36 cellular contexts compared by ENCODE assay signal in genomic region chr12:39386335-39386734, GRCh38.
"Had no signal": no experiment of that assay in that cellular context is flagged by ENCODE, and none has a peak within 500 bp of the region (broad histone marks: within the 10 kb centered on the region; RNA-seq: fewer than 3 reads in every experiment).

No MANE protein-coding gene starts in this region.

- H3K27ac Mint-ChIP-seq: activated B cell treated with CpG ODN at 0.5 μM for 24 hours; activated CD4-positive, alpha-beta memory T cell treated with anti-CD3 and anti-CD28 coated beads for 36 hours; activated CD8-positive, alpha-beta T cell treated with anti-CD3 and anti-CD28 coated beads for 36 hours; activated naive CD4-positive, alpha-beta T cell treated with anti-CD3 and anti-CD28 coated beads for 36 hours; activated naive CD4-positive, alpha-beta T cell treated with anti-CD3 and anti-CD28 coated beads, Interleukin-2, amount 50 U/mL, for 72 hours; activated naive CD8-positive, alpha-beta T cell treated with anti-CD3 and anti-CD28 coated beads for 36 hours; activated T-cell treated with anti-CD3 and anti-CD28 coated beads, Interleukin-2, amount 50 U/mL, for 72 hours; activated T-helper 1 cell treated with anti-CD3 and anti-CD28 coated beads, Interleukin-12 subunit alpha, Interleukin-12 subunit beta, Interleukin-2, Interleukin-4 antibody, amounts not matched to agents 30 ng/mL and 10 ng/mL and 1 ng/mL, durations not matched to agents 14 hours and 24 hours and 36 hours; activated T-helper 17 cell treated with anti-CD3 and anti-CD28 coated beads, Interleukin-2, amount 50 U/mL, for 72 hours; T-helper 1 cell treated with Interleukin-12 subunit alpha and Interleukin-12 subunit beta and Interleukin-4 antibody, amounts not matched to agents 30 μg/mL and 1 μg/mL, for 36 hours; T-helper 2 cell treated with Interferon-gamma antibody and Interleukin-4, amounts not matched to agents 5 μg/mL and 100 μg/mL, for 36 hours had no signal

- H3K9me3 Mint-ChIP-seq: activated B cell treated with CpG ODN at 0.5 μM for 24 hours; activated CD4-positive, alpha-beta memory T cell treated with anti-CD3 and anti-CD28 coated beads for 36 hours; activated CD8-positive, alpha-beta T cell treated with anti-CD3 and anti-CD28 coated beads for 36 hours; activated naive CD4-positive, alpha-beta T cell treated with anti-CD3 and anti-CD28 coated beads for 36 hours; activated naive CD4-positive, alpha-beta T cell treated with anti-CD3 and anti-CD28 coated beads, Interleukin-2, amount 50 U/mL, for 72 hours; activated naive CD8-positive, alpha-beta T cell treated with anti-CD3 and anti-CD28 coated beads for 36 hours; activated T-cell treated with anti-CD3 and anti-CD28 coated beads, Interleukin-2, amount 50 U/mL, for 4 hours; activated T-cell treated with anti-CD3 and anti-CD28 coated beads, Interleukin-2, amount 50 U/mL, for 72 hours; activated T-helper 1 cell treated with anti-CD3 and anti-CD28 coated beads, Interleukin-12 subunit alpha, Interleukin-12 subunit beta, Interleukin-2, Interleukin-4 antibody, amounts not matched to agents 30 ng/mL and 10 ng/mL and 1 ng/mL, durations not matched to agents 14 hours and 24 hours and 36 hours; activated T-helper 17 cell treated with anti-CD3 and anti-CD28 coated beads, Interleukin-2, amount 50 U/mL, for 72 hours; central memory CD8-positive, alpha-beta T cell; T-helper 1 cell treated with Interleukin-12 subunit alpha and Interleukin-12 subunit beta and Interleukin-4 antibody, amounts not matched to agents 30 μg/mL and 1 μg/mL, for 36 hours; T-helper 2 cell treated with Interferon-gamma antibody and Interleukin-4, amounts not matched to agents 5 μg/mL and 100 μg/mL, for 36 hours had no signal

- ATAC-seq: activated CD8-positive, alpha-beta T cell treated with anti-CD3 and anti-CD28 coated beads for 36 hours; activated naive CD4-positive, alpha-beta T cell treated with anti-CD3 and anti-CD28 coated beads, Interleukin-2, amount 50 U/mL, for 72 hours; activated T-cell treated with anti-CD3 and anti-CD28 coated beads, Interleukin-2, amount 50 U/mL, for 4 hours; activated T-cell treated with anti-CD3 and anti-CD28 coated beads, Interleukin-2, amount 50 U/mL, for 72 hours; activated T-helper 17 cell treated with anti-CD3 and anti-CD28 coated beads, Interleukin-2, amount 50 U/mL, for 72 hours; body of pancreas had no signal

- H3K36me3 Mint-ChIP-seq: activated naive CD4-positive, alpha-beta T cell treated with anti-CD3 and anti-CD28 coated beads, Interleukin-2, amount 50 U/mL, for 72 hours had no signal

- H3K4me1 ChIP-seq: adrenal gland, body of pancreas, breast epithelium had no signal

- H3K27ac ChIP-seq: adrenal gland, body of pancreas, brain microvascular endothelial cell, breast epithelium, VCaP had no signal

- H3K4me3 Mint-ChIP-seq: activated B cell treated with CpG ODN at 0.5 μM for 24 hours; activated CD4-positive, alpha-beta memory T cell treated with anti-CD3 and anti-CD28 coated beads for 36 hours; activated CD8-positive, alpha-beta T cell treated with anti-CD3 and anti-CD28 coated beads for 36 hours; activated naive CD4-positive, alpha-beta T cell treated with anti-CD3 and anti-CD28 coated beads for 36 hours; activated naive CD8-positive, alpha-beta T cell treated with anti-CD3 and anti-CD28 coated beads for 36 hours; activated T-cell treated with anti-CD3 and anti-CD28 coated beads, Interleukin-2, amount 50 U/mL, for 4 hours; activated T-cell treated with anti-CD3 and anti-CD28 coated beads, Interleukin-2, amount 50 U/mL, for 72 hours; activated T-helper 1 cell treated with anti-CD3 and anti-CD28 coated beads, Interleukin-12 subunit alpha, Interleukin-12 subunit beta, Interleukin-2, Interleukin-4 antibody, amounts not matched to agents 30 ng/mL and 10 ng/mL and 1 ng/mL, durations not matched to agents 14 hours and 24 hours and 36 hours; activated T-helper 17 cell treated with anti-CD3 and anti-CD28 coated beads, Interleukin-2, amount 50 U/mL, for 72 hours; central memory CD8-positive, alpha-beta T cell; T-helper 1 cell treated with Interleukin-12 subunit alpha and Interleukin-12 subunit beta and Interleukin-4 antibody, amounts not matched to agents 30 μg/mL and 1 μg/mL, for 36 hours; T-helper 2 cell treated with Interferon-gamma antibody and Interleukin-4, amounts not matched to agents 5 μg/mL and 100 μg/mL, for 36 hours had no signal

- H3K4me1 Mint-ChIP-seq: activated B cell treated with CpG ODN at 0.5 μM for 24 hours; activated naive CD8-positive, alpha-beta T cell treated with anti-CD3 and anti-CD28 coated beads for 36 hours; activated T-helper 17 cell treated with anti-CD3 and anti-CD28 coated beads, Interleukin-2, amount 50 U/mL, for 72 hours had no signal

- H3K9me3 ChIP-seq: adrenal gland, body of pancreas, breast epithelium had no signal

- DNase-seq: activated B cell treated with CpG ODN at 0.5 μM for 24 hours; activated CD4-positive, alpha-beta memory T cell treated with anti-CD3 and anti-CD28 coated beads for 36 hours; activated CD4-positive, alpha-beta T cell treated with anti-CD3 and anti-CD28 coated beads for 4 hours; activated CD4-positive, alpha-beta T cell treated with anti-CD3 and anti-CD28 coated beads, Interleukin-2, amount 50 U/mL, for 1 hour; activated CD4-positive, alpha-beta T cell treated with anti-CD3 and anti-CD28 coated beads, Interleukin-2, amount 50 U/mL, for 4 hours; activated CD4-positive, CD25-positive, alpha-beta regulatory T cell treated with anti-CD3 and anti-CD28 coated beads, Interleukin-2, amount 50 U/mL, for 72 hours; activated CD8-positive, alpha-beta memory T cell treated with anti-CD3 and anti-CD28 coated beads, Interleukin-2, amount 50 U/mL, for 4 hours; activated CD8-positive, alpha-beta T cell treated with anti-CD3 and anti-CD28 coated beads for 36 hours; activated effector memory CD4-positive, alpha-beta T cell treated with anti-CD3 and anti-CD28 coated beads, Interleukin-2, amount 50 U/mL, for 16 hours; activated gamma-delta T cell treated with Interleukin-2 at 50 U/mL for 16 hours; activated naive CD4-positive, alpha-beta T cell; activated naive CD4-positive, alpha-beta T cell treated with anti-CD3 and anti-CD28 coated beads for 36 hours; activated naive CD4-positive, alpha-beta T cell treated with anti-CD3 and anti-CD28 coated beads, Interleukin-2, amount 50 U/mL, for 16 hours; activated naive CD8-positive, alpha-beta T cell treated with anti-CD3 and anti-CD28 coated beads for 36 hours; activated T-cell treated with anti-CD3 and anti-CD28 coated beads for 4 hours; activated T-cell treated with anti-CD3 and anti-CD28 coated beads, Interleukin-2, amount 50 U/mL, for 1 hour; activated T-cell treated with anti-CD3 and anti-CD28 coated beads, Interleukin-2, amount 50 U/mL, for 4 hours; activated T-cell treated with anti-CD3 and anti-CD28 coated beads, Interleukin-2, amount 50 U/mL, for 72 hours; adrenal gland; amniotic stem cell; aorta; body of pancreas; brain microvascular endothelial cell; caudate nucleus; cerebellar nuclear complex; T-helper 1 cell; T-helper 2 cell; T-helper 9 cell had no signal

- H3K36me3 ChIP-seq: adrenal gland, brain microvascular endothelial cell, breast epithelium had no signal

- H3K27me3 ChIP-seq: adrenal gland, body of pancreas, brain microvascular endothelial cell, breast epithelium had no signal

- H3K4me3 ChIP-seq: adrenal gland, body of pancreas, breast epithelium had no signal
